ENCODE assay signal across 20 cellular contexts in genomic region chr5:80607832-80608231, GRCh38. TPM values are rescaled to one million over a fixed set of nuclear protein-coding genes. Genes with fewer than 3 reads are reported as not detected.
DNase-seq lines count a peak whose midpoint lies in the region; ATAC-seq and TF ChIP-seq lines count a peak whose summit lies in the region.
"Had no signal": no experiment of that assay in that cellular context is flagged by ENCODE, and none has a peak within 500 bp of the region (broad histone marks: within the 10 kb centered on the region; RNA-seq: fewer than 3 reads in every experiment).

No MANE protein-coding gene starts in this region.

- H3K27me3 ChIP-seq in liver (ENCODE audit: control insufficient read depth in 4 of 4, insufficient read depth in 4 of 4, low read length in 3 of 4): no peaks in the 10 kb centered on the region
- no peaks in the 10 kb centered on the region for H3K27me3 ChIP-seq in dorsolateral prefrontal cortex
- H3K27me3 ChIP-seq in Caco-2 (replicated peaks; ENCODE audit: control insufficient read depth, insufficient read depth, low read length): no peaks in the 10 kb centered on the region
- H3K27me3 ChIP-seq: heart right ventricle, neural progenitor cell, testis had no signal

- DNase-seq in NCI-H187 treated with DMSO at 0.1 percent for 48 hours (lab: John Stamatoyannopoulos, UW) (no peak), dorsolateral prefrontal cortex (no peak), OCI-LY7 (ENCODE audit: low spot score) (no peak), Caco-2 (no peak)
- DNase-seq: activated naive CD8-positive, alpha-beta T cell treated with anti-CD3 and anti-CD28 coated beads, Interleukin-2, amount 10 ng/mL, durations not matched to agents 7 days and 5 days; erythroblast; heart right ventricle; Karpas-422; NCI-H2081; SIG-M5; small intestine; testis had no signal

- H3K9me3 Mint-ChIP-seq in Caco-2 (ENCODE audit: unreplicated experiment): no peaks in the 10 kb centered on the region
- H3K9me3 Mint-ChIP-seq: neural progenitor cell had no signal

- no peaks in the 10 kb centered on the region for H3K79me2 ChIP-seq in OCI-LY7 (ENCODE audit: insufficient read depth, low read depth, low read length)

- TF ChIP-seq CTCF in liver (IDR thresholded peaks at IDR 0.05; ENCODE audit: low read depth, low read length, missing input control) (no peak), dorsolateral prefrontal cortex (IDR thresholded peaks at IDR 0.05 in 54 of 56, conservative IDR thresholded peaks at IDR 0.05 in 2 of 56; ENCODE audit: low read depth in 1 of 56, partially characterized antibody in 56 of 56) (no peak), OCI-LY7 (conservative IDR thresholded peaks at IDR 0.05; ENCODE audit: low read length) (no peak), Caco-2 (IDR thresholded peaks at IDR 0.05; ENCODE audit: insufficient read depth in 1 of 2, low read depth in 1 of 2, low read length in 1 of 2, severe bottlenecking in 1 of 2, unreplicated experiment in 1 of 2) (no peak)

- H3K4me3 Mint-ChIP-seq in Caco-2 (ENCODE audit: unreplicated experiment): no peak overlapping the region
- H3K4me3 Mint-ChIP-seq: activated naive CD8-positive, alpha-beta T cell treated with anti-CD3 and anti-CD28 coated beads, Interleukin-2, amount 10 ng/mL, durations not matched to agents 7 days and 5 days; neural progenitor cell had no signal

- H3K9me2 ChIP-seq in OCI-LY7 (ENCODE audit: insufficient read depth, low read length): no peaks in the 10 kb centered on the region

- TF ChIP-seq RAD21 in liver (IDR thresholded peaks at IDR 0.05): no peak

- no peak overlapping the region for H3K4me2 ChIP-seq in OCI-LY7 (ENCODE audit: low read length)
- H3K4me2 ChIP-seq: neural progenitor cell had no signal

- no peaks in the 10 kb centered on the region for H3K4me1 Mint-ChIP-seq in Caco-2 (ENCODE audit: low read depth, unreplicated experiment)
- H3K4me1 Mint-ChIP-seq: neural progenitor cell had no signal

- intact Hi-C loops in dorsolateral prefrontal cortex (cut with DNase I) (no loop called here), OCI-LY7 (cut with micrococcal nuclease; ENCODE audit: unreplicated experiment) (no loop called here), Caco-2 (cut with micrococcal nuclease; ENCODE audit: unreplicated experiment) (no loop called here)

- H3K27ac Mint-ChIP-seq in Caco-2 (ENCODE audit: unreplicated experiment): no peak overlapping the region
- H3K27ac Mint-ChIP-seq: activated naive CD8-positive, alpha-beta T cell treated with anti-CD3 and anti-CD28 coated beads, Interleukin-2, amount 10 ng/mL, durations not matched to agents 7 days and 5 days; neural progenitor cell had no signal

- H3K9ac ChIP-seq in liver (ENCODE audit: low read depth in 1 of 2, low read length in 2 of 2): no peak overlapping the region
- H3K9ac ChIP-seq: neural progenitor cell had no signal

- no peaks in the 10 kb centered on the region for H4K20me1 ChIP-seq in OCI-LY7 (ENCODE audit: insufficient read depth, low read length)

- no peaks in the 10 kb centered on the region for H3K27me3 Mint-ChIP-seq in Caco-2 (ENCODE audit: insufficient read depth, unreplicated experiment)
- H3K27me3 Mint-ChIP-seq: activated naive CD8-positive, alpha-beta T cell treated with anti-CD3 and anti-CD28 coated beads, Interleukin-2, amount 10 ng/mL, durations not matched to agents 7 days and 5 days had no signal

- no peak overlapping the region for H2AFZ ChIP-seq in OCI-LY7 (ENCODE audit: low read length)
- H2AFZ ChIP-seq: neural progenitor cell had no signal

- H3K4me1 ChIP-seq in liver (ENCODE audit: control insufficient read depth in 4 of 4, insufficient read depth in 4 of 4, low read length in 3 of 4) (peaks cover 0 to 17% (median 11%) of the 10 kb centered on the region in 4 donors), OCI-LY7 (ENCODE audit: insufficient read depth, low read length, poor library complexity, severe bottlenecking) (peaks cover 3% of the 10 kb centered on the region), Caco-2 (no peaks in the 10 kb centered on the region)
- H3K4me1 ChIP-seq: heart right ventricle, neural progenitor cell, testis had no signal

- no peaks in the 10 kb centered on the region for H3K36me3 Mint-ChIP-seq in Caco-2 (ENCODE audit: insufficient read depth, unreplicated experiment)

- BruUV-seq in OCI-LY7 (replicated peaks; lab: Mats Ljungman, UMichigan) (no TSS peak), Caco-2 (replicated peaks; lab: Mats Ljungman, UMichigan) (no TSS peak)

- POLR2A ChIA-PET in OCI-LY7 (lab: Charles Lee) (interaction anchor here (0.7 kb wide), 1 partner anchor 287 kb away, joined by 3 read pairs; no protein-coding TSS in a partner anchor), Caco-2 (lab: Charles Lee) (no interaction called here)

- H3K4me3 ChIP-seq in liver (ENCODE audit: low read depth in 1 of 3, low read length in 3 of 3) (no peak overlapping the region), dorsolateral prefrontal cortex (no peak overlapping the region), OCI-LY7 (ENCODE audit: low read depth, low read length, poor library complexity, severe bottlenecking) (no peak overlapping the region), Caco-2 (ENCODE audit: low read depth, low read length) (no peak overlapping the region)
- H3K4me3 ChIP-seq: heart right ventricle, neural progenitor cell, testis had no signal

- H3K27ac ChIP-seq in liver (ENCODE audit: low read depth in 1 of 2, low read length in 2 of 2): peak overlapping the region in 1 of 2 donors; percentile 10
- no peak overlapping the region for H3K27ac ChIP-seq in dorsolateral prefrontal cortex
- no peak overlapping the region for H3K27ac ChIP-seq in OCI-LY7 (ENCODE audit: low read depth, low read length, poor library complexity, severe bottlenecking)
- H3K27ac ChIP-seq: C4-2B, heart right ventricle, neural progenitor cell, testis had no signal

- H3K36me3 ChIP-seq in liver (ENCODE audit: control insufficient read depth in 4 of 4, insufficient read depth in 3 of 4, low read depth in 1 of 4, low read length in 3 of 4) (no peaks in the 10 kb centered on the region), OCI-LY7 (ENCODE audit: insufficient read depth, low read length) (no peaks in the 10 kb centered on the region), Caco-2 (ENCODE audit: control insufficient read depth, insufficient read depth, low read length) (no peaks in the 10 kb centered on the region)
- H3K36me3 ChIP-seq: heart right ventricle, neural progenitor cell had no signal

- CTCF ChIA-PET in OCI-LY7 (lab: Charles Lee; ENCODE audit: unreplicated experiment): no interaction called here
- CTCF ChIA-PET in Caco-2 (lab: Charles Lee): no interaction called here

- H3K9me3 ChIP-seq in liver (ENCODE audit: control insufficient read depth in 4 of 4, low read length in 3 of 4): no peaks in the 10 kb centered on the region
- peaks cover 11% of the 10 kb centered on the region; the same call in 1 of the 2 replicates for H3K9me3 ChIP-seq in OCI-LY7 (ENCODE audit: low read length)
- 0 out of 2 replicates have a peak, but pooled peaks cover 7% of the 10 kb centered on the region for H3K9me3 ChIP-seq in Caco-2
- H3K9me3 ChIP-seq: testis had no signal

- peak; percentile 63 for ATAC-seq in GM18867 (IDR thresholded peaks at IDR 0.05; ENCODE audit: unreplicated experiment)
- peak; percentile 73 for ATAC-seq in GM21381 (IDR thresholded peaks at IDR 0.05; ENCODE audit: unreplicated experiment)
- peak; percentile 67 for ATAC-seq in HG02981 (IDR thresholded peaks at IDR 0.05; ENCODE audit: unreplicated experiment)
- ATAC-seq: heart right ventricle had no signal

TF ChIP-seq in liver, 16 proteins besides CTCF, POLR2A, EP300 and RAD21:
- TF ChIP-seq RXRA (IDR thresholded peaks at IDR 0.05) (peak in 1 of 2 donors; percentile 34), JUND (IDR thresholded peaks at IDR 0.05) (peak in 1 of 2 donors; percentile 20), FOXA1 (IDR thresholded peaks at IDR 0.05) (no peak), ATF3 (IDR thresholded peaks at IDR 0.05) (no peak), MAX (IDR thresholded peaks at IDR 0.05) (peak; percentile 8), SP1 (IDR thresholded peaks at IDR 0.05) (peak; percentile 57), HNF4A (conservative IDR thresholded peaks at IDR 0.05) (peak; percentile 76 to 82), FOXA2 (IDR thresholded peaks at IDR 0.05) (peak; percentile 28), HNF4G (IDR thresholded peaks at IDR 0.05) (peak; percentile 31)

RNA-seq across cellular contexts. Expression of gene ANKRD34B, which starts 37.8 kb away (rescaled TPM):
- total RNA-seq in liver: under 1 TPM in 1 of 2 donors, not detected in 1; 0.05 TPM
- under 1 TPM in 1 of 2 donors, not detected in 1; 0.04 TPM for polyA plus RNA-seq in liver
- total RNA-seq in dorsolateral prefrontal cortex: 1 to 10 TPM in 10 of 120 experiments, under 1 TPM in 110; 0.11 to 1.9 (median 0.55) TPM
- total RNA-seq in OCI-LY7 (2014; rRNA removed; shearing (Covaris generic)): not detected in 2 replicates
- not detected in 2 replicates for total RNA-seq in OCI-LY7 (2022)
- total RNA-seq in Caco-2 (2022): 0.07 TPM in 1 of 2 replicates, not detected in the other
- total RNA-seq: activated naive CD8-positive, alpha-beta T cell treated with anti-CD3 and anti-CD28 coated beads, Interleukin-2, amount 10 ng/mL, durations not matched to agents 7 days and 5 days; chondrocyte; lower leg skin had no signal
- polyA plus RNA-seq: heart right ventricle, small intestine had no signal

RNA-seq across cellular contexts. Expression of gene MSH3, which starts 46.6 kb away (rescaled TPM):
- total RNA-seq in liver: 10 to 100 TPM in 1 of 2 donors, 1 to 10 TPM in 1; 9.0 to 19.1 TPM
- polyA plus RNA-seq in liver: 1 to 10 TPM; 3.0 to 6.9 TPM
- 10 to 100 TPM; 15.6 to 28.3 (median 21.3) TPM for total RNA-seq in dorsolateral prefrontal cortex
- total RNA-seq in OCI-LY7 (2014; rRNA removed; shearing (Covaris generic)): 15.4 and 17.1 TPM in 2 replicates
- total RNA-seq in OCI-LY7 (2022): 26.3 and 28.3 TPM in 2 replicates
- 15.9 and 17.1 TPM in 2 replicates for total RNA-seq in Caco-2 (2022)

RNA-seq across cellular contexts. Expression of gene DHFR, which starts 47.0 kb away (rescaled TPM):
- total RNA-seq in liver: 10 to 100 TPM; 16.7 to 57.7 TPM
- 10 to 100 TPM in 1 of 2 donors, 1 to 10 TPM in 1; 8.9 to 10.1 TPM for polyA plus RNA-seq in liver
- total RNA-seq in dorsolateral prefrontal cortex: 10 to 100 TPM in 115 of 120 experiments, 1 to 10 TPM in 5; 8.3 to 36.3 (median 16.7) TPM
- 99.9 and 115 TPM in 2 replicates for total RNA-seq in OCI-LY7 (2014; rRNA removed; shearing (Covaris generic))
- 164 and 168 TPM in 2 replicates for total RNA-seq in OCI-LY7 (2022)
- 57.2 and 59.2 TPM in 2 replicates for total RNA-seq in Caco-2 (2022)
